ENCODE assay signal across 16 cellular contexts in genomic region chr4:113962719-113963274, GRCh38. TPM values are rescaled to one million over a fixed set of nuclear protein-coding genes. Genes with fewer than 3 reads are reported as not detected.
"Had no signal": no experiment of that assay in that cellular context is flagged by ENCODE, and none has a peak within 500 bp of the region (broad histone marks: within the 10 kb centered on the region; RNA-seq: fewer than 3 reads in every experiment).

No MANE protein-coding gene starts in this region.

- H3K27me3 ChIP-seq: tibial nerve, uterus had no signal

- H3K4me3 Mint-ChIP-seq: activated T-cell treated with anti-CD3 and anti-CD28 coated beads, Interleukin-2, amount 50 U/mL, for 72 hours; brain; central memory CD8-positive, alpha-beta T cell; nephron; stimulated activated naive B cell treated with anti-CD40 and anti-IgM and Interleukin-4, amounts not matched to agents 10 μg/mL and 1 μg/mL and 100 μg/mL, for 72 hours had no signal

- H3K9me3 Mint-ChIP-seq: brain; central memory CD8-positive, alpha-beta T cell; nephron had no signal

- H3K27me3 Mint-ChIP-seq: brain had no signal

- H3K4me1 Mint-ChIP-seq: central memory CD8-positive, alpha-beta T cell; stimulated activated naive B cell treated with anti-CD40 and anti-IgM and Interleukin-4, amounts not matched to agents 10 μg/mL and 1 μg/mL and 100 μg/mL, for 72 hours had no signal

- H3K27ac Mint-ChIP-seq: activated naive CD4-positive, alpha-beta T cell treated with anti-CD3 and anti-CD28 coated beads, Interleukin-2, amount 50 U/mL, for 72 hours; activated T-cell treated with anti-CD3 and anti-CD28 coated beads, Interleukin-2, amount 50 U/mL, for 72 hours; stimulated activated naive B cell treated with anti-CD40 and anti-IgM and Interleukin-4, amounts not matched to agents 10 μg/mL and 1 μg/mL and 100 μg/mL, for 72 hours had no signal

- DNase-seq: activated CD4-positive, alpha-beta T cell treated with anti-CD3 and anti-CD28 coated beads for 1 hour; activated CD8-positive, alpha-beta memory T cell treated with anti-CD3 and anti-CD28 coated beads, Interleukin-2, amount 50 U/mL, for 48 hours; activated gamma-delta T cell; activated T-cell treated with anti-CD3 and anti-CD28 coated beads, Interleukin-2, amount 50 U/mL, for 72 hours; effector CD8-positive, alpha-beta T cell; nucleus accumbens; stimulated activated CD4-positive, alpha-beta T cell treated with anti-CD3 and anti-CD28 coated beads, Interleukin-4, amount 100 ng/mL, for 1 hour; stimulated activated naive B cell treated with anti-CD40 and anti-IgM and Interleukin-4, amounts not matched to agents 10 μg/mL and 1 μg/mL and 100 μg/mL, for 72 hours; T-helper 1 cell; T1000; uterus had no signal

- H3K4me3 ChIP-seq: tibial nerve, uterus had no signal

- H3K36me3 ChIP-seq: tibial nerve, uterus had no signal

- H3K9me3 ChIP-seq: tibial nerve, uterus had no signal

- ATAC-seq: activated naive CD4-positive, alpha-beta T cell treated with anti-CD3 and anti-CD28 coated beads, Interleukin-2, amount 50 U/mL, for 72 hours; activated T-cell treated with anti-CD3 and anti-CD28 coated beads, Interleukin-2, amount 50 U/mL, for 72 hours; stimulated activated naive B cell treated with anti-CD40 and anti-IgM and Interleukin-4, amounts not matched to agents 10 μg/mL and 1 μg/mL and 100 μg/mL, for 72 hours had no signal

- H3K27ac ChIP-seq: tibial nerve, uterus had no signal

- H3K36me3 Mint-ChIP-seq: brain; stimulated activated naive B cell treated with anti-CD40 and anti-IgM and Interleukin-4, amounts not matched to agents 10 μg/mL and 1 μg/mL and 100 μg/mL, for 72 hours had no signal

RNA-seq across cellular contexts. Expression of gene ARSJ, which starts 16.6 kb away (rescaled TPM):
- total RNA-seq: activated T-cell treated with anti-CD3 and anti-CD28 coated beads, Interleukin-2, amount 50 U/mL, for 72 hours had no signal
